ENCODE assay signal across 1 cellular context in the genomic region with DNA sequence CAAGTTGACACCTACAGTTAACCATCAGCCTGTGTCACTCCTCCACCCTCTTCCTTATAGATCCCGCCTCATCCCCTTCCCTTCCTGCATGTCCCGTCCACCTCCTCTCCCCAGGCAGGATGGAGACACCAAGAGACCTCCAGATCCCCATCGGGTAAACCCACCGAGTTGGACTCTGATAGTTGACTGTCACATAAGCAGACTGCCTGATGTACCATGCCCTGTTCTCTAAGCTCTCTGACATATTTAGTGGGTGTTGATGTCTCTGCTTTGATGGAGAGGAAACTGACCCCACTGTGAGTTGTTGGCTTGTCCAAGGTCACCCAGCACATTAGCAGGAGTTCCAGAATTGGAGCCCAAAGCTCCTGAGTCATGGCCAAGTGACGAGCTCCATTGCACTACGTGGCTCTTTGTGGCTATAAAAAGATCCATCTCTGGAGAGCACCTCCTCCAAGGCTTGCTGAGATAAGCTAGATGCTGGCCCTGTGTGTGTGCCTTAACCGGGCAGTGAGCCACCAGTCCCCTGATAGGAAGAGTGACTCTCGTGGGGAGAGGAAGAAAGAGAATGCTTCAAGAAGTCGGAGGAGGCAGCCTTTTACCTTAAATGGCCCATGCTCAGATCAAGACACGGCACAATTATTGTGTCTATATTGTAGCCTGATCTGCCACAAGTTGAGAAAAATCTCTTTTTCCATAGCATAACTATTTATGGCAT.
TF ChIP-seq lines count a peak whose summit lies in the region.

No MANE protein-coding gene starts in this region.

TF ChIP-seq in K562, 482 proteins besides CTCF, POLR2A, EP300 and RAD21 (continued from another document and continues in another):
- peak; percentile 65; the same call in 1 of the 2 replicates for TF ChIP-seq ELF4 (CRISPR knock-in tag; IDR thresholded peaks at IDR 0.05)
- no peak for TF ChIP-seq TSC22D4 (tag; IDR thresholded peaks at IDR 0.05)
- no peak for TF ChIP-seq ILK (tag; IDR thresholded peaks at IDR 0.05; ENCODE audit: borderline replicate concordance, low read depth)
- no peak for TF ChIP-seq ZZZ3 (IDR thresholded peaks at IDR 0.05)
- TF ChIP-seq, protein P1, sequence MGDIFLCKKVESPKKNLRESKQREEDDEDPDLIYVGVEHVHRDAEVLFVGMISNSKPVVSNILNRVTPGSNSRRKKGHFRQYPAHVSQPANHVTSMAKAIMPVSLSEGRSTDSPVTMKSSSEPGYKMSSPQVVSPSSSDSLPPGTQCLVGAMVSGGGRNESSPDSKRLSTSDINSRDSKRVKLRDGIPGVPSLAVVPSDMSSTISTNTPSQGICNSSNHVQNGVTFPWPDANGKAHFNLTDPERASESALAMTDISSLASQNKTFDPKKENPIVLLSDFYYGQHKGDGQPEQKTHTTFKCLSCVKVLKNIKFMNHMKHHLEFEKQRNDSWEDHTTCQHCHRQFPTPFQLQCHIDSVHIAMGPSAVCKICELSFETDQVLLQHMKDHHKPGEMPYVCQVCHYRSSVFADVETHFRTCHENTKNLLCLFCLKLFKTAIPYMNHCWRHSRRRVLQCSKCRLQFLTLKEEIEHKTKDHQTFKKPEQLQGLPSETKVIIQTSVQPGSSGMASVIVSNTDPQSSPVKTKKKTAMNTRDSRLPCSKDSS (IDR thresholded peaks at IDR 0.05; ENCODE audit: low read depth, partially characterized antibody) = no peak
- TF ChIP-seq KAT7 (CRISPR knock-in tag; IDR thresholded peaks at IDR 0.05; ENCODE audit: borderline replicate concordance) = peak; percentile 93; the same call in 1 of the 2 replicates
- peak; percentile 78; the same call in 1 of the 2 replicates for TF ChIP-seq MAFF (IDR thresholded peaks at IDR 0.05; ENCODE audit: low read length)
- no peak for TF ChIP-seq ZNF274 (IDR thresholded peaks at IDR 0.05; ENCODE audit: borderline replicate concordance, low read depth, low read length)
- TF ChIP-seq HMG20B (CRISPR knock-in tag; IDR thresholded peaks at IDR 0.05) = no peak
- 0 out of 2 replicates have a peak, but pooled peaks have one; percentile 6 for TF ChIP-seq HLTF (IDR thresholded peaks at IDR 0.05)
- TF ChIP-seq, protein P2, sequence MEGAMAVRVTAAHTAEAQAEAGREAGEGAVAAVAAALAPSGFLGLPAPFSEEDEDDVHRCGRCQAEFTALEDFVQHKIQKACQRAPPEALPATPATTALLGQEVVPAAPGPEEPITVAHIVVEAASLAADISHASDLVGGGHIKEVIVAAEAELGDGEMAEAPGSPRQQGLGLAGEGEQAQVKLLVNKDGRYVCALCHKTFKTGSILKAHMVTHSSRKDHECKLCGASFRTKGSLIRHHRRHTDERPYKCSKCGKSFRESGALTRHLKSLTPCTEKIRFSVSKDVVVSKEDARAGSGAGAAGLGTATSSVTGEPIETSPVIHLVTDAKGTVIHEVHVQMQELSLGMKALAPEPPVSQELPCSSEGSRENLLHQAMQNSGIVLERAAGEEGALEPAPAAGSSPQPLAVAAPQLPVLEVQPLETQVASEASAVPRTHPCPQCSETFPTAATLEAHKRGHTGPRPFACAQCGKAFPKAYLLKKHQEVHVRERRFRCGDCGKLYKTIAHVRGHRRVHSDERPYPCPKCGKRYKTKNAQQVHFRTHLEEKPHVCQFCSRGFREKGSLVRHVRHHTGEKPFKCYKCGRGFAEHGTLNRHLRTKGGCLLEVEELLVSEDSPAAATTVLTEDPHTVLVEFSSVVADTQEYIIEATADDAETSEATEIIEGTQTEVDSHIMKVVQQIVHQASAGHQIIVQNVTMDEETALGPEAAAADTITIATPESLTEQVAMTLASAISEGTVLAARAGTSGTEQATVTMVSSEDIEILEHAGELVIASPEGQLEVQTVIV (CRISPR knock-in tag; IDR thresholded peaks at IDR 0.05; ENCODE audit: borderline replicate concordance) = no peak
- TF ChIP-seq SLC30A9 (CRISPR knock-in tag; IDR thresholded peaks at IDR 0.05) = no peak
- peak in 1 of 2 experiments; percentile 52; a peak in 1 of 4 replicates for TF ChIP-seq FOXK2 (conservative IDR thresholded peaks at IDR 0.05 in 1 of 2, IDR thresholded peaks at IDR 0.05 in 1 of 2; ENCODE audit: low read depth in 2 of 2)
- TF ChIP-seq TEAD4 (IDR thresholded peaks at IDR 0.05; ENCODE audit: low read length) = peak; percentile 81
- TF ChIP-seq TEAD4 (CRISPR knock-in tag; IDR thresholded peaks at IDR 0.05; ENCODE audit: borderline replicate concordance) = no peak
- TF ChIP-seq, protein P3, sequence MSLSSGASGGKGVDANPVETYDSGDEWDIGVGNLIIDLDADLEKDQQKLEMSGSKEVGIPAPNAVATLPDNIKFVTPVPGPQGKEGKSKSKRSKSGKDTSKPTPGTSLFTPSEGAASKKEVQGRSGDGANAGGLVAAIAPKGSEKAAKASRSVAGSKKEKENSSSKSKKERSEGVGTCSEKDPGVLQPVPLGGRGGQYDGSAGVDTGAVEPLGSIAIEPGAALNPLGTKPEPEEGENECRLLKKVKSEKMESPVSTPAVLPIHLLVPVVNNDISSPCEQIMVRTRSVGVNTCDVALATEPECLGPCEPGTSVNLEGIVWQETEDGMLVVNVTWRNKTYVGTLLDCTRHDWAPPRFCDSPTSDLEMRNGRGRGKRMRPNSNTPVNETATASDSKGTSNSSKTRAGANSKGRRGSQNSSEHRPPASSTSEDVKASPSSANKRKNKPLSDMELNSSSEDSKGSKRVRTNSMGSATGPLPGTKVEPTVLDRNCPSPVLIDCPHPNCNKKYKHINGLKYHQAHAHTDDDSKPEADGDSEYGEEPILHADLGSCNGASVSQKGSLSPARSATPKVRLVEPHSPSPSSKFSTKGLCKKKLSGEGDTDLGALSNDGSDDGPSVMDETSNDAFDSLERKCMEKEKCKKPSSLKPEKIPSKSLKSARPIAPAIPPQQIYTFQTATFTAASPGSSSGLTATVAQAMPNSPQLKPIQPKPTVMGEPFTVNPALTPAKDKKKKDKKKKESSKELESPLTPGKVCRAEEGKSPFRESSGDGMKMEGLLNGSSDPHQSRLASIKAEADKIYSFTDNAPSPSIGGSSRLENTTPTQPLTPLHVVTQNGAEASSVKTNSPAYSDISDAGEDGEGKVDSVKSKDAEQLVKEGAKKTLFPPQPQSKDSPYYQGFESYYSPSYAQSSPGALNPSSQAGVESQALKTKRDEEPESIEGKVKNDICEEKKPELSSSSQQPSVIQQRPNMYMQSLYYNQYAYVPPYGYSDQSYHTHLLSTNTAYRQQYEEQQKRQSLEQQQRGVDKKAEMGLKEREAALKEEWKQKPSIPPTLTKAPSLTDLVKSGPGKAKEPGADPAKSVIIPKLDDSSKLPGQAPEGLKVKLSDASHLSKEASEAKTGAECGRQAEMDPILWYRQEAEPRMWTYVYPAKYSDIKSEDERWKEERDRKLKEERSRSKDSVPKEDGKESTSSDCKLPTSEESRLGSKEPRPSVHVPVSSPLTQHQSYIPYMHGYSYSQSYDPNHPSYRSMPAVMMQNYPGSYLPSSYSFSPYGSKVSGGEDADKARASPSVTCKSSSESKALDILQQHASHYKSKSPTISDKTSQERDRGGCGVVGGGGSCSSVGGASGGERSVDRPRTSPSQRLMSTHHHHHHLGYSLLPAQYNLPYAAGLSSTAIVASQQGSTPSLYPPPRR (CRISPR knock-in tag; IDR thresholded peaks at IDR 0.05; ENCODE audit: borderline replicate concordance) = peak; percentile 90
- no peak for TF ChIP-seq SUPT5H (IDR thresholded peaks at IDR 0.05)
- TF ChIP-seq FOXM1 (IDR thresholded peaks at IDR 0.05; ENCODE audit: low read depth) = no peak
- no peak for TF ChIP-seq FOXM1 (CRISPR knock-in tag; IDR thresholded peaks at IDR 0.05; ENCODE audit: low read depth)
- no peak for TF ChIP-seq THAP12 (CRISPR knock-in tag; IDR thresholded peaks at IDR 0.05)
- TF ChIP-seq OTX1 (CRISPR knock-in tag; IDR thresholded peaks at IDR 0.05) = peak; percentile 36; the same call in 1 of the 2 replicates
- TF ChIP-seq, protein P4, sequence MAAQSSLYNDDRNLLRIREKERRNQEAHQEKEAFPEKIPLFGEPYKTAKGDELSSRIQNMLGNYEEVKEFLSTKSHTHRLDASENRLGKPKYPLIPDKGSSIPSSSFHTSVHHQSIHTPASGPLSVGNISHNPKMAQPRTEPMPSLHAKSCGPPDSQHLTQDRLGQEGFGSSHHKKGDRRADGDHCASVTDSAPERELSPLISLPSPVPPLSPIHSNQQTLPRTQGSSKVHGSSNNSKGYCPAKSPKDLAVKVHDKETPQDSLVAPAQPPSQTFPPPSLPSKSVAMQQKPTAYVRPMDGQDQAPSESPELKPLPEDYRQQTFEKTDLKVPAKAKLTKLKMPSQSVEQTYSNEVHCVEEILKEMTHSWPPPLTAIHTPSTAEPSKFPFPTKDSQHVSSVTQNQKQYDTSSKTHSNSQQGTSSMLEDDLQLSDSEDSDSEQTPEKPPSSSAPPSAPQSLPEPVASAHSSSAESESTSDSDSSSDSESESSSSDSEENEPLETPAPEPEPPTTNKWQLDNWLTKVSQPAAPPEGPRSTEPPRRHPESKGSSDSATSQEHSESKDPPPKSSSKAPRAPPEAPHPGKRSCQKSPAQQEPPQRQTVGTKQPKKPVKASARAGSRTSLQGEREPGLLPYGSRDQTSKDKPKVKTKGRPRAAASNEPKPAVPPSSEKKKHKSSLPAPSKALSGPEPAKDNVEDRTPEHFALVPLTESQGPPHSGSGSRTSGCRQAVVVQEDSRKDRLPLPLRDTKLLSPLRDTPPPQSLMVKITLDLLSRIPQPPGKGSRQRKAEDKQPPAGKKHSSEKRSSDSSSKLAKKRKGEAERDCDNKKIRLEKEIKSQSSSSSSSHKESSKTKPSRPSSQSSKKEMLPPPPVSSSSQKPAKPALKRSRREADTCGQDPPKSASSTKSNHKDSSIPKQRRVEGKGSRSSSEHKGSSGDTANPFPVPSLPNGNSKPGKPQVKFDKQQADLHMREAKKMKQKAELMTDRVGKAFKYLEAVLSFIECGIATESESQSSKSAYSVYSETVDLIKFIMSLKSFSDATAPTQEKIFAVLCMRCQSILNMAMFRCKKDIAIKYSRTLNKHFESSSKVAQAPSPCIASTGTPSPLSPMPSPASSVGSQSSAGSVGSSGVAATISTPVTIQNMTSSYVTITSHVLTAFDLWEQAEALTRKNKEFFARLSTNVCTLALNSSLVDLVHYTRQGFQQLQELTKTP (IDR thresholded peaks at IDR 0.05; ENCODE audit: low read depth in 1 of 2, partially characterized antibody in 2 of 2) = peak in 1 of 2 experiments; percentile 64
- no peak for TF ChIP-seq ETV6 (IDR thresholded peaks at IDR 0.05; ENCODE audit: borderline replicate concordance in 1 of 2, low read depth in 2 of 2, low read length in 1 of 2)
- TF ChIP-seq ETV6 (CRISPR knock-in tag; IDR thresholded peaks at IDR 0.05; ENCODE audit: borderline replicate concordance) = no peak
- TF ChIP-seq ZNF224 (CRISPR knock-in tag; IDR thresholded peaks at IDR 0.05) = no peak
- TF ChIP-seq, protein P5, sequence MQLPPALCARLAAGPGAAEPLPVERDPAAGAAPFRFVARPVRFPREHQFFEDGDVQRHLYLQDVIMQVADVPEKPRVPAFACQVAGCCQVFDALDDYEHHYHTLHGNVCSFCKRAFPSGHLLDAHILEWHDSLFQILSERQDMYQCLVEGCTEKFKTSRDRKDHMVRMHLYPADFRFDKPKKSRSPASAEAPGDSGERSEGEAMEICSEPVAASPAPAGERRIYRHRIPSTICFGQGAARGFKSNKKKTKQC (CRISPR knock-in tag; IDR thresholded peaks at IDR 0.05) = no peak
- TF ChIP-seq TCFL5 (CRISPR knock-in tag; conservative IDR thresholded peaks at IDR 0.05) = no peak
- no peak for TF ChIP-seq GABPB2 (CRISPR knock-in tag; conservative IDR thresholded peaks at IDR 0.05)
- no peak for TF ChIP-seq ZNF324 (CRISPR knock-in tag; IDR thresholded peaks at IDR 0.05)
- no peak for TF ChIP-seq ERF (CRISPR knock-in tag; IDR thresholded peaks at IDR 0.05)
- TF ChIP-seq CBX8 (IDR thresholded peaks at IDR 0.05; ENCODE audit: borderline replicate concordance, extremely low read depth, low read depth, low read length, poor library complexity, severe bottlenecking) = no peak
- no peak for TF ChIP-seq THRAP3 (IDR thresholded peaks at IDR 0.05; ENCODE audit: borderline replicate concordance)
- TF ChIP-seq ZNF589 (CRISPR knock-in tag; IDR thresholded peaks at IDR 0.05; ENCODE audit: low read depth) = 0 out of 2 replicates have a peak, but pooled peaks have one; percentile 74
- no peak for TF ChIP-seq SREBF2 (CRISPR knock-in tag; IDR thresholded peaks at IDR 0.05)
- no peak for TF ChIP-seq NKRF (IDR thresholded peaks at IDR 0.05; ENCODE audit: borderline replicate concordance)
- no peak for TF ChIP-seq ZNF444 (CRISPR knock-in tag; IDR thresholded peaks at IDR 0.05)
- no peak for TF ChIP-seq IRF1 (CRISPR knock-in tag; IDR thresholded peaks at IDR 0.05; ENCODE audit: borderline replicate concordance)
- no peak for TF ChIP-seq SETDB1 (IDR thresholded peaks at IDR 0.05; ENCODE audit: low read length)
